ENCODE assay signal across 25 cellular contexts in genomic region chr16:10069374-10069773, GRCh38.
A peak's percentile ranks its signal among the peaks of the same experiment; 100 is the strongest.
DNase-seq lines count a peak whose midpoint lies in the region; ATAC-seq, FAIRE-seq and TF ChIP-seq lines count a peak whose summit lies in the region.
"Had no signal": no experiment of that assay in that cellular context is flagged by ENCODE, and none has a peak within 500 bp of the region (broad histone marks: within the 10 kb centered on the region; RNA-seq: fewer than 3 reads in every experiment).

No MANE protein-coding gene starts in this region.

- CTCF ChIA-PET in H1 (lab: Charles Lee; ENCODE audit: partially characterized antibody) = no interaction called here

- WGBS in H1 (ENCODE audit: extremely low coverage in 1 of 2, insufficient coverage in 1 of 2, insufficient read length in 1 of 2, insufficient replicate concordance in 2 of 2, low coverage in 1 of 2, low lambda C conversion rate in 2 of 2, missing lambda C conversion rate in 1 of 2), 2 experiments = 89% methylated on average over 3 of the region's 3 CpGs; no CpG with 5 or more reads in 1 of the 2 experiments
- WGBS in sigmoid colon, 2 donors = 47 to 68% methylated on average over 3 of the region's 3 CpGs

- TF ChIP-seq EP300 in H1 (IDR thresholded peaks at IDR 0.05; ENCODE audit: borderline replicate concordance in 1 of 2, low read depth in 2 of 2, low read length in 2 of 2) (no peak), sigmoid colon (IDR thresholded peaks at IDR 0.05) (no peak)

- no peak overlapping the region for H2BK12ac ChIP-seq in H1 (ENCODE audit: low read depth, low read length)

- intact Hi-C loops in left ventricle myocardium inferior (cut with micrococcal nuclease) = no loop called here
- intact Hi-C loops in sigmoid colon (cut with DNase I) = no loop called here

- H3K9me3 ChIP-seq in WERI-Rb-1 (ENCODE audit: severe bottlenecking) (no peaks in the 10 kb centered on the region), H1 (ENCODE audit: insufficient read depth in 2 of 2, low read depth in 1 of 2, low read length in 1 of 2) (no peaks in the 10 kb centered on the region), left ventricle myocardium inferior (replicated peaks) (no peaks in the 10 kb centered on the region), sigmoid colon (no peaks in the 10 kb centered on the region)
- H3K9me3 ChIP-seq: SJCRH30 had no signal

- H4K91ac ChIP-seq in H1 (replicated peaks; ENCODE audit: insufficient read length, low read length) = no peak overlapping the region

- H3K4ac ChIP-seq in H1 (replicated peaks; ENCODE audit: insufficient read length, low read depth, low read length) = no peak overlapping the region

- H3K23me2 ChIP-seq in H1 (ENCODE audit: low read depth, low read length) = no peaks in the 10 kb centered on the region

- no peak overlapping the region for H3K27ac Mint-ChIP-seq in stimulated activated effector memory CD8-positive, alpha-beta T cell treated with anti-CD3 and anti-CD28 coated beads, Interleukin-12 subunit alpha, Interleukin-12 subunit beta, amount 100 ng/mL, for 72 hours
- H3K27ac Mint-ChIP-seq: CD8-positive, alpha-beta T cell; GM23338 had no signal

- H3K4me1 Mint-ChIP-seq in stimulated activated effector memory CD8-positive, alpha-beta T cell treated with anti-CD3 and anti-CD28 coated beads, Interleukin-12 subunit alpha, Interleukin-12 subunit beta, amount 100 ng/mL, for 72 hours = no peaks in the 10 kb centered on the region

- no peaks in the 10 kb centered on the region for H3K36me3 ChIP-seq in WERI-Rb-1
- no peaks in the 10 kb centered on the region for H3K36me3 ChIP-seq in H1 (ENCODE audit: control insufficient read depth in 2 of 4, insufficient read depth in 4 of 4, low read length in 3 of 4)
- H3K36me3 ChIP-seq in left ventricle myocardium inferior = no peaks in the 10 kb centered on the region
- H3K36me3 ChIP-seq in sigmoid colon = no peaks in the 10 kb centered on the region
- H3K36me3 ChIP-seq: SJCRH30 had no signal

- no peaks in the 10 kb centered on the region for H3K9me3 Mint-ChIP-seq in stimulated activated effector memory CD8-positive, alpha-beta T cell treated with anti-CD3 and anti-CD28 coated beads, Interleukin-12 subunit alpha, Interleukin-12 subunit beta, amount 100 ng/mL, for 72 hours
- H3K9me3 Mint-ChIP-seq: CD8-positive, alpha-beta T cell; GM23338 had no signal

- no peaks in the 10 kb centered on the region for H3K4me1 ChIP-seq in H1 (replicated peaks in 1 of 4; ENCODE audit: control insufficient read depth in 3 of 4, insufficient read depth in 4 of 4, low read length in 3 of 4)
- peaks cover 15% of the 10 kb centered on the region for H3K4me1 ChIP-seq in left ventricle myocardium inferior
- H3K4me1 ChIP-seq in sigmoid colon = no peaks in the 10 kb centered on the region
- H3K4me1 ChIP-seq: SJCRH30 had no signal

- DNase-seq in WERI-Rb-1 (no peak), H1 (ENCODE audit: low read depth in 1 of 2, low spot score in 2 of 2) (no peak), left ventricle myocardium inferior (peak; percentile 48), globus pallidus (ENCODE audit: low spot score) (no peak), sigmoid colon (no peak)
- no peak for DNase-seq in stimulated activated effector memory CD8-positive, alpha-beta T cell treated with anti-CD3 and anti-CD28 coated beads, Interleukin-12 subunit alpha, Interleukin-12 subunit beta, amount 100 ng/mL, for 72 hours (ENCODE audit: low spot score in 2 of 2)
- DNase-seq in stimulated activated CD4-positive, alpha-beta T cell treated with anti-CD3 and anti-CD28 coated beads, Interleukin-15, amount 100 ng/mL, for 24 hours = no peak
- DNase-seq: AML-193; C1 segment of cervical spinal cord; CD8-positive, alpha-beta T cell; HCEC 1CT; KBM-7; MM.1S; NCI-H1048; NCI-H1417 treated with DMSO at 0.1 percent for 48 hours; NCI-H187; NCI-H2107; NCI-H510A; NCI-H748 treated with DMSO at 0.1 percent for 48 hours; NK-92 treated with Interleukin-12 subunit alpha and Interleukin-12 subunit beta, amount 100 ng/mL, for 24 hours; SJCRH30 had no signal

- H2BK20ac ChIP-seq in H1 (ENCODE audit: low read length) = no peak overlapping the region

- H2BK5ac ChIP-seq in H1 (ENCODE audit: low read depth, low read length) = 0 out of 2 replicates have a peak overlapping the region, but pooled peaks have one; percentile 13

- no peak overlapping the region for H4K8ac ChIP-seq in H1 (ENCODE audit: extremely low read depth, insufficient read depth, low read length)

- peak; percentile 19 for ATAC-seq in stimulated activated effector memory CD8-positive, alpha-beta T cell treated with anti-CD3 and anti-CD28 coated beads, Interleukin-12 subunit alpha, Interleukin-12 subunit beta, amount 100 ng/mL, for 72 hours
- no peak for ATAC-seq in GM21723 (IDR thresholded peaks at IDR 0.05; ENCODE audit: unreplicated experiment)
- ATAC-seq: CD8-positive, alpha-beta T cell; GM23338; Panc1 had no signal

- no peak overlapping the region for H2AFZ ChIP-seq in H1 (ENCODE audit: low read length)
- H2AFZ ChIP-seq: GM23338 had no signal

- H3K4me2 ChIP-seq in H1 (ENCODE audit: insufficient read depth in 1 of 2, low read depth in 2 of 2, low read length in 2 of 2) = no peak overlapping the region
- H3K4me2 ChIP-seq: GM23338 had no signal

- H3K27me3 ChIP-seq in WERI-Rb-1 (ENCODE audit: insufficient read depth, low read depth, severe bottlenecking) (no peaks in the 10 kb centered on the region), H1 (replicated peaks in 1 of 4; ENCODE audit: control insufficient read depth in 3 of 4, extremely low read depth in 1 of 4, insufficient read depth in 3 of 4, low read length in 3 of 4) (peaks cover 0 to 1% (median 0%) of the 10 kb centered on the region in 4 experiments; a peak in 1 of 7 replicates), left ventricle myocardium inferior (ENCODE audit: low read depth) (peaks cover 33% of the 10 kb centered on the region), sigmoid colon (no peaks in the 10 kb centered on the region)
- H3K27me3 ChIP-seq: SJCRH30 had no signal

- no peak overlapping the region for H4K5ac ChIP-seq in H1 (ENCODE audit: insufficient read length, low read depth, low read length)

- H3K23ac ChIP-seq in H1 (ENCODE audit: insufficient read length) = no peak overlapping the region

- H3K18ac ChIP-seq in H1 (ENCODE audit: extremely low read depth, low read length) = no peak overlapping the region

- no peak overlapping the region for H2BK15ac ChIP-seq in H1 (ENCODE audit: low read length)

- FAIRE-seq in H1 (lab: Jason Lieb, UNC) = no peak
- FAIRE-seq: GM12891 had no signal

- no peaks in the 10 kb centered on the region for H3K79me2 ChIP-seq in H1 (ENCODE audit: control insufficient read depth in 1 of 2, insufficient read depth in 2 of 2, low read length in 2 of 2)

- H3K56ac ChIP-seq in H1 (replicated peaks; ENCODE audit: insufficient read length, low read depth, low read length) = no peak overlapping the region

- no peaks in the 10 kb centered on the region for H4K20me1 ChIP-seq in H1 (replicated peaks in 1 of 2; ENCODE audit: control insufficient read depth in 1 of 2, insufficient read depth in 2 of 2, low read length in 2 of 2)

- H2AK5ac ChIP-seq in H1 (ENCODE audit: low read depth, low read length) = no peak overlapping the region

- TF ChIP-seq RAD21 in H1 (IDR thresholded peaks at IDR 0.05 in 1 of 2, conservative IDR thresholded peaks at IDR 0.05 in 1 of 2; ENCODE audit: low read depth in 2 of 2, low read length in 2 of 2) = no peak

- no peaks in the 10 kb centered on the region for H3K36me3 Mint-ChIP-seq in stimulated activated effector memory CD8-positive, alpha-beta T cell treated with anti-CD3 and anti-CD28 coated beads, Interleukin-12 subunit alpha, Interleukin-12 subunit beta, amount 100 ng/mL, for 72 hours
- H3K36me3 Mint-ChIP-seq: CD8-positive, alpha-beta T cell had no signal

- no peak overlapping the region for H3K14ac ChIP-seq in H1 (ENCODE audit: insufficient read length)

- H3K4me3 Mint-ChIP-seq in stimulated activated effector memory CD8-positive, alpha-beta T cell treated with anti-CD3 and anti-CD28 coated beads, Interleukin-12 subunit alpha, Interleukin-12 subunit beta, amount 100 ng/mL, for 72 hours = no peak overlapping the region
- H3K4me3 Mint-ChIP-seq: CD8-positive, alpha-beta T cell; GM23338 had no signal

- POLR2A ChIA-PET in H1 (lab: Charles Lee; ENCODE audit: partially characterized antibody) = interaction anchor here (0.9 kb wide), 1 partner anchor 30 kb away, joined by 3 read pairs; no protein-coding TSS in a partner anchor

- H3K79me1 ChIP-seq in H1 (ENCODE audit: low read depth, low read length) = no peaks in the 10 kb centered on the region

- no peak overlapping the region for H2BK120ac ChIP-seq in H1 (replicated peaks; ENCODE audit: low read depth, low read length)

- no peak for TF ChIP-seq CTCF in WERI-Rb-1 (IDR thresholded peaks at IDR 0.05; ENCODE audit: low read depth, low read length)
- TF ChIP-seq CTCF in H1 (IDR thresholded peaks at IDR 0.05; ENCODE audit: control extremely low read depth in 1 of 3, insufficient read depth in 1 of 3, low read depth in 1 of 3, low read length in 3 of 3) = no peak
- TF ChIP-seq CTCF in left ventricle myocardium inferior (IDR thresholded peaks at IDR 0.05; ENCODE audit: borderline replicate concordance) = no peak
- no peak for TF ChIP-seq CTCF in sigmoid colon (IDR thresholded peaks at IDR 0.05)

- H3K27ac ChIP-seq in WERI-Rb-1 = peak overlapping the region; percentile 78
- H3K27ac ChIP-seq in H1 (ENCODE audit: low read depth, low read length) = no peak overlapping the region
- no peak overlapping the region for H3K27ac ChIP-seq in left ventricle myocardium inferior (replicated peaks)
- H3K27ac ChIP-seq in sigmoid colon = no peak overlapping the region
- H3K27ac ChIP-seq: SJCRH30 had no signal

- TF ChIP-seq POLR2A in H1 (IDR thresholded peaks at IDR 0.05; ENCODE audit: control extremely low read depth in 1 of 2, low read depth in 2 of 2, low read length in 2 of 2) (no peak), sigmoid colon (IDR thresholded peaks at IDR 0.05) (no peak)

- H3K4me3 ChIP-seq in WERI-Rb-1 (ENCODE audit: low read depth, low read length) (no peak overlapping the region), H1 (ENCODE audit: extremely low read depth in 1 of 4, insufficient read depth in 2 of 4, low read depth in 3 of 4, low read length in 4 of 4) (no peak overlapping the region), left ventricle myocardium inferior (no peak overlapping the region), sigmoid colon (no peak overlapping the region)
- H3K4me3 ChIP-seq: GM23338, SJCRH30 had no signal

- H3K9ac ChIP-seq in H1 (replicated peaks in 1 of 4; ENCODE audit: extremely low read depth in 1 of 4, low read depth in 3 of 4, low read length in 3 of 4) = no peak overlapping the region

TF ChIP-seq in H1, 55 proteins besides CTCF, POLR2A, EP300 and RAD21:
- no peak for TF ChIP-seq TBP (IDR thresholded peaks at IDR 0.05; ENCODE audit: low read depth, low read length)
- no peak for TF ChIP-seq RBBP5 (IDR thresholded peaks at IDR 0.05; ENCODE audit: borderline replicate concordance, low read depth, low read length)
- no peak for TF ChIP-seq SP2 (IDR thresholded peaks at IDR 0.05; ENCODE audit: low read length)
- no peak for TF ChIP-seq RFX5 (IDR thresholded peaks at IDR 0.05; ENCODE audit: borderline replicate concordance, low read depth, low read length)
- TF ChIP-seq BACH1 (IDR thresholded peaks at IDR 0.05; ENCODE audit: low read length) = no peak
- no peak for TF ChIP-seq HDAC6 (IDR thresholded peaks at IDR 0.05; ENCODE audit: low read depth, low read length)
- no peak for TF ChIP-seq SIN3A (conservative IDR thresholded peaks at IDR 0.05 in 1 of 2, IDR thresholded peaks at IDR 0.05 in 1 of 2; ENCODE audit: low read depth in 1 of 2, low read length in 2 of 2)
